In genomic region chr12:42161529-42161928, GRCh38 we compare ENCODE assay signal across 14 cellular contexts. TPM values are rescaled to one million over a fixed set of nuclear protein-coding genes. Genes with fewer than 3 reads are reported as not detected.
DNase-seq lines count a peak whose midpoint lies in the region; ATAC-seq, FAIRE-seq and TF ChIP-seq lines count a peak whose summit lies in the region.
"Had no signal": no experiment of that assay in that cellular context is flagged by ENCODE, and none has a peak within 500 bp of the region (broad histone marks: within the 10 kb centered on the region; RNA-seq: fewer than 3 reads in every experiment).

No MANE protein-coding gene starts in this region.

- H3K36me3 ChIP-seq in K562 (ENCODE audit: control insufficient read depth, insufficient read depth, low read length), result peaks cover 20% of the 10 kb centered on the region; the same call in 1 of the 3 replicates

- no peak for TF ChIP-seq EP300 in K562 (IDR thresholded peaks at IDR 0.05; ENCODE audit: low read length)

- H4K20me1 ChIP-seq in K562 (replicated peaks; ENCODE audit: control insufficient read depth, insufficient read depth, low read length), result no peaks in the 10 kb centered on the region

- H3K4me2 ChIP-seq in K562 (ENCODE audit: insufficient read depth, low read length), result no peak overlapping the region
- H3K4me2 ChIP-seq: BLaER1, KMS-11 had no signal

- in situ Hi-C loops in K562 (cut with MboI), result no loop called here

- H3K27ac ChIP-seq in K562 (ENCODE audit: extremely low read depth, low read depth, low read length), result no peak overlapping the region
- H3K27ac ChIP-seq: BLaER1, KMS-11 had no signal

- intact Hi-C loops in K562 (cut with micrococcal nuclease), result no loop called here

- FAIRE-seq in GM19239 (lab: Jason Lieb, UNC) (peak; percentile 61), K562 (lab: Jason Lieb, UNC) (peak; percentile 75)

- H3K36me3 Mint-ChIP-seq in activated naive CD8-positive, alpha-beta T cell, result peaks cover 7% of the 10 kb centered on the region
- H3K36me3 Mint-ChIP-seq in activated naive CD8-positive, alpha-beta T cell treated with anti-CD3 and anti-CD28 coated beads, Interleukin-2, amount 50 U/mL, for 24 hours (ENCODE audit: low read depth), result peaks cover 19% of the 10 kb centered on the region
- H3K36me3 Mint-ChIP-seq in naive thymus-derived CD8-positive, alpha-beta T cell, result peaks cover 0 to 30% (median 9%) of the 10 kb centered on the region in 3 donors
- no peaks in the 10 kb centered on the region for H3K36me3 Mint-ChIP-seq in WTC11

- H3K27me3 Mint-ChIP-seq in activated naive CD8-positive, alpha-beta T cell, result no peaks in the 10 kb centered on the region
- no peaks in the 10 kb centered on the region for H3K27me3 Mint-ChIP-seq in activated naive CD8-positive, alpha-beta T cell treated with anti-CD3 and anti-CD28 coated beads, Interleukin-2, amount 50 U/mL, for 24 hours
- no peaks in the 10 kb centered on the region for H3K27me3 Mint-ChIP-seq in naive thymus-derived CD8-positive, alpha-beta T cell
- no peaks in the 10 kb centered on the region for H3K27me3 Mint-ChIP-seq in WTC11 (ENCODE audit: low read depth)

- H3K9me3 Mint-ChIP-seq in activated naive CD8-positive, alpha-beta T cell (ENCODE audit: low read depth), result no peaks in the 10 kb centered on the region
- H3K9me3 Mint-ChIP-seq in activated naive CD8-positive, alpha-beta T cell treated with anti-CD3 and anti-CD28 coated beads, Interleukin-2, amount 50 U/mL, for 24 hours, result no peaks in the 10 kb centered on the region
- no peaks in the 10 kb centered on the region for H3K9me3 Mint-ChIP-seq in naive thymus-derived CD8-positive, alpha-beta T cell
- H3K9me3 Mint-ChIP-seq in WTC11, result no peaks in the 10 kb centered on the region

- H3K27me3 ChIP-seq in K562 (ENCODE audit: control insufficient read depth in 2 of 2, insufficient read depth in 2 of 2, low read length in 2 of 2), result no peaks in the 10 kb centered on the region
- H3K27me3 ChIP-seq: BLaER1, MG63 had no signal

- no peak for TF ChIP-seq CTCF in K562 (IDR thresholded peaks at IDR 0.05 in 2 of 3, conservative IDR thresholded peaks at IDR 0.05 in 1 of 3; ENCODE audit: insufficient read depth in 2 of 3, low read depth in 1 of 3, low read length in 3 of 3)
- TF ChIP-seq CTCF in WTC11 (IDR thresholded peaks at IDR 0.05), result no peak

- H3K9me1 ChIP-seq in K562 (ENCODE audit: control insufficient read depth, insufficient read depth, low read length), result no peaks in the 10 kb centered on the region

- H3K9ac ChIP-seq in K562 (ENCODE audit: insufficient read depth in 1 of 2, low read depth in 2 of 2, low read length in 2 of 2), result no peak overlapping the region
- H3K9ac ChIP-seq: BLaER1, KMS-11 had no signal

- H3K4me1 Mint-ChIP-seq in activated naive CD8-positive, alpha-beta T cell (ENCODE audit: low read depth), result peaks cover 28% of the 10 kb centered on the region
- peaks cover 22% of the 10 kb centered on the region for H3K4me1 Mint-ChIP-seq in activated naive CD8-positive, alpha-beta T cell treated with anti-CD3 and anti-CD28 coated beads, Interleukin-2, amount 50 U/mL, for 24 hours
- peaks cover 7 to 25% (median 14%) of the 10 kb centered on the region in 4 donors for H3K4me1 Mint-ChIP-seq in naive thymus-derived CD8-positive, alpha-beta T cell
- peaks cover 7% of the 10 kb centered on the region for H3K4me1 Mint-ChIP-seq in WTC11

- no peak overlapping the region for H3K4me3 Mint-ChIP-seq in activated naive CD8-positive, alpha-beta T cell
- H3K4me3 Mint-ChIP-seq in activated naive CD8-positive, alpha-beta T cell treated with anti-CD3 and anti-CD28 coated beads, Interleukin-2, amount 50 U/mL, for 24 hours, result no peak overlapping the region
- H3K4me3 Mint-ChIP-seq in naive thymus-derived CD8-positive, alpha-beta T cell, result no peak overlapping the region
- H3K4me3 Mint-ChIP-seq in WTC11, result no peak overlapping the region

- no TSS peak for BruUV-seq in K562 (replicated peaks; lab: Mats Ljungman, UMichigan)

- H2AFZ ChIP-seq in K562 (ENCODE audit: low read depth, low read length), result no peak overlapping the region

- TF ChIP-seq RAD21 in K562 (CRISPR knock-in tag; conservative IDR thresholded peaks at IDR 0.05 in 1 of 2, IDR thresholded peaks at IDR 0.05 in 1 of 2), result no peak

- no peak for DNase-seq in activated naive CD8-positive, alpha-beta T cell treated with anti-CD3 and anti-CD28 coated beads, Interleukin-2, amount 50 U/mL, for 24 hours
- no peak for DNase-seq in GM19239 (ENCODE audit: insufficient read length, low spot score)
- peak in 2 of 4 experiments; percentile 13 to 16 for DNase-seq in K562 (ENCODE audit: extremely low read depth in 1 of 4, low spot score in 3 of 4)
- no peak for DNase-seq in naive thymus-derived CD8-positive, alpha-beta T cell
- DNase-seq in WTC11 (ENCODE audit: low spot score), result no peak
- DNase-seq in stimulated activated CD8-positive, alpha-beta memory T cell treated with anti-CD3 and anti-CD28 coated beads, Interleukin-4, amount 100 ng/mL, for 48 hours, result no peak
- DNase-seq: DMS 273 treated with DMSO at 0.1 percent for 48 hours, MG63, NCI-H1105, NCI-H1694 treated with DMSO at 0.1 percent for 48 hours, NCI-H446 had no signal

- POLR2A ChIA-PET in K562 (lab: Yijun Ruan, JAX) (interaction anchor here (1.3 kb wide), 1 partner anchor 12 kb away, joined by 3 read pairs; no protein-coding TSS in a partner anchor), WTC11 (lab: Charles Lee) (no interaction called here)
- POLR2A ChIA-PET in naive thymus-derived CD8-positive, alpha-beta T cell (lab: Charles Lee), result interaction anchor here (0.7 kb wide), 1 partner anchor 211 kb away, joined by 3 read pairs; no protein-coding TSS in a partner anchor

- H3K27ac Mint-ChIP-seq in activated naive CD8-positive, alpha-beta T cell, result peak overlapping the region; percentile 58
- H3K27ac Mint-ChIP-seq in activated naive CD8-positive, alpha-beta T cell treated with anti-CD3 and anti-CD28 coated beads, Interleukin-2, amount 50 U/mL, for 24 hours, result no peak overlapping the region
- peak overlapping the region in 7 of 10 donors; percentile 5 to 81 (median 41) for H3K27ac Mint-ChIP-seq in naive thymus-derived CD8-positive, alpha-beta T cell
- no peak overlapping the region for H3K27ac Mint-ChIP-seq in WTC11

- no peaks in the 10 kb centered on the region; the same call in 1 of the 2 replicates for H3K9me3 ChIP-seq in K562 (replicated peaks; ENCODE audit: control insufficient read depth, insufficient read depth, low read depth, low read length)
- H3K9me3 ChIP-seq: BLaER1, MG63 had no signal

- CTCF ChIA-PET in K562 (lab: Yijun Ruan, JAX; ENCODE audit: low intra/inter-chr PET ratio), result no interaction called here
- CTCF ChIA-PET in WTC11 (lab: Charles Lee), result no interaction called here

- no peak overlapping the region for H3K4me3 ChIP-seq in K562
- H3K4me3 ChIP-seq: BLaER1, MG63 had no signal

- no peaks in the 10 kb centered on the region for H3K4me1 ChIP-seq in K562 (replicated peaks in 1 of 2; ENCODE audit: control insufficient read depth in 2 of 2, insufficient read depth in 2 of 2, low read length in 2 of 2)

- TF ChIP-seq POLR2A in K562 (conservative IDR thresholded peaks at IDR 0.05), result no peak

- no peak for ATAC-seq in activated naive CD8-positive, alpha-beta T cell treated with anti-CD3 and anti-CD28 coated beads, Interleukin-2, amount 50 U/mL, for 24 hours
- ATAC-seq in K562 (peak; percentile 80), WTC11 (no peak)
- ATAC-seq in naive thymus-derived CD8-positive, alpha-beta T cell, result no peak

- WGBS in K562 (ENCODE audit: insufficient coverage, low coverage, missing lambda C conversion rate), result 19% methylated on average over 1 of the region's 1 CpG

- H3K79me2 ChIP-seq in K562 (ENCODE audit: control insufficient read depth, insufficient read depth, low read length), result no peaks in the 10 kb centered on the region

TF ChIP-seq in K562, 482 proteins besides CTCF, POLR2A, EP300 and RAD21:
- TF ChIP-seq ZNF431 (CRISPR knock-in tag; IDR thresholded peaks at IDR 0.05) (no peak), NFE2 (IDR thresholded peaks at IDR 0.05; ENCODE audit: low read depth) (0 out of 2 replicates have a peak, but pooled peaks have one; percentile 37), ZNF316 (IDR thresholded peaks at IDR 0.05) (peak; percentile 18; the same call in 1 of the 2 replicates)

TF ChIP-seq in WTC11, 78 proteins besides CTCF, POLR2A, EP300 and RAD21 (continues in another document):
- TF ChIP-seq, protein P1, sequence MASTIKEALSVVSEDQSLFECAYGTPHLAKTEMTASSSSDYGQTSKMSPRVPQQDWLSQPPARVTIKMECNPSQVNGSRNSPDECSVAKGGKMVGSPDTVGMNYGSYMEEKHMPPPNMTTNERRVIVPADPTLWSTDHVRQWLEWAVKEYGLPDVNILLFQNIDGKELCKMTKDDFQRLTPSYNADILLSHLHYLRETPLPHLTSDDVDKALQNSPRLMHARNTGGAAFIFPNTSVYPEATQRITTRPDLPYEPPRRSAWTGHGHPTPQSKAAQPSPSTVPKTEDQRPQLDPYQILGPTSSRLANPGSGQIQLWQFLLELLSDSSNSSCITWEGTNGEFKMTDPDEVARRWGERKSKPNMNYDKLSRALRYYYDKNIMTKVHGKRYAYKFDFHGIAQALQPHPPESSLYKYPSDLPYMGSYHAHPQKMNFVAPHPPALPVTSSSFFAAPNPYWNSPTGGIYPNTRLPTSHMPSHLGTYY (CRISPR knock-in tag; IDR thresholded peaks at IDR 0.05), result no peak

RNA-seq across cellular contexts. Expression of gene GXYLT1, which starts 16.9 kb away (rescaled TPM):
- 6.4 and 19.2 TPM in 2 replicates for total RNA-seq in K562 (2011; cell fraction: chromatin; rRNA removed; ENCODE audit: low replicate concordance)
- total RNA-seq in K562 (2011; cell fraction: nucleolus; rRNA removed), result 2.7 and 3.2 TPM in 2 replicates
- total RNA-seq in K562 (2011; cell fraction: nucleoplasm; rRNA removed), result 8.8 and 15.0 TPM in 2 replicates
- total RNA-seq in K562 (2014; rRNA removed), result 4.7 and 5.5 TPM in 2 replicates
- total RNA-seq in K562 (2014; rRNA removed; fragmentation: Illumina TruSeq; extraction: Trizol), result 4.8 and 5.4 TPM in 2 replicates
- total RNA-seq in K562 (2015; rRNA removed; fragmentation: Illumina TruSeq; extraction: Trizol), result 4.6 TPM in 2 replicates
- total RNA-seq in K562 (2021), result 4.7 and 6.8 TPM in 2 replicates
- 5.4 and 9.3 TPM in 2 replicates for polyA plus RNA-seq in K562 (2011; rRNA removed)
- 1.4 and 2.4 TPM in 2 replicates for polyA plus RNA-seq in K562 (2011; cell fraction: cytosol; rRNA removed)
- 2.1 and 2.3 TPM in 2 replicates for polyA plus RNA-seq in K562 (2011; cell fraction: nucleus; rRNA removed)
- polyA plus RNA-seq in K562 (2012), result 5.2 and 5.9 TPM in 2 replicates
- 6.3 and 7.0 TPM in 2 replicates for polyA plus RNA-seq in K562 (2014; fragmentation: Illumina TruSeq; extraction: Trizol)
- polyA plus RNA-seq in K562 (2014; fragmentation: Nextera tagmentation; extraction: Ambion mirVana), result 1 to 10 TPM; 1.4 to 1.7 TPM
- polyA plus RNA-seq in K562 (2014; rRNA removed), result 4.5 and 5.5 TPM in 2 replicates
- polyA minus RNA-seq in K562 (2011; rRNA and poly(A)+ RNA removed), result 10.5 and 14.0 TPM in 2 replicates
- 5.0 and 6.3 TPM in 2 replicates for polyA minus RNA-seq in K562 (2011; cell fraction: cytosol; rRNA and poly(A)+ RNA removed)
- 3.2 and 4.4 TPM in 2 replicates for polyA minus RNA-seq in K562 (2011; cell fraction: nucleus; rRNA and poly(A)+ RNA removed)
- total RNA-seq in naive thymus-derived CD8-positive, alpha-beta T cell, result 10 to 100 TPM in 1 of 2 experiments, 1 to 10 TPM in 1; 9.9 to 10.8 TPM
- 1 to 10 TPM; 1.6 to 2.6 (median 1.9) TPM for polyA plus RNA-seq in naive thymus-derived CD8-positive, alpha-beta T cell
- total RNA-seq in WTC11 (2021), result 11.1 to 12.6 TPM (median 11.5 TPM) in 3 replicates

Comparison
In these comparisons a context has a peak if more than half of its experiments do, and no peak if none do; other contexts are left out.
1. H3K27ac Mint-ChIP-seq: peak in activated naive CD8-positive, alpha-beta T cell (single experiment) and naive thymus-derived CD8-positive, alpha-beta T cell (7 of 10); none in activated naive CD8-positive, alpha-beta T cell treated with anti-CD3 and anti-CD28 coated beads, Interleukin-2, amount 50 U/mL, for 24 hours (single experiment) and WTC11 (single experiment).